Comparison of ENCODE assay signal across 1 cellular context in genomic region chr16:85381738-85382592, GRCh38.
A peak's percentile ranks its signal among the peaks of the same experiment; 100 is the strongest.
TF ChIP-seq lines count a peak whose summit lies in the region.

No MANE protein-coding gene starts in this region.

TF ChIP-seq in K562, 482 proteins besides CTCF, POLR2A, EP300 and RAD21 (continued from another document and continues in another):
- TF ChIP-seq FOXK1 (CRISPR knock-in tag; IDR thresholded peaks at IDR 0.05; ENCODE audit: borderline replicate concordance) (no peak), ZFP1 (CRISPR knock-in tag; IDR thresholded peaks at IDR 0.05) (no peak), GABPB1 (CRISPR knock-in tag; IDR thresholded peaks at IDR 0.05) (peak; percentile 88), BRD4 (IDR thresholded peaks at IDR 0.05) (0 out of 2 replicates have a peak, but pooled peaks have one; percentile 16), TEAD1 (CRISPR knock-in tag; IDR thresholded peaks at IDR 0.05) (peak; percentile 54 to 91; a peak in 3 of 4 replicates), SIN3B (IDR thresholded peaks at IDR 0.05; ENCODE audit: low read depth) (no peak), MEF2D (tag; conservative IDR thresholded peaks at IDR 0.05; ENCODE audit: low read depth) (peak; percentile 82), ZBTB33 (CRISPR knock-in tag; IDR thresholded peaks at IDR 0.05) (peak; percentile 93), ZNF239 (CRISPR knock-in tag; IDR thresholded peaks at IDR 0.05) (peak; percentile 65), ZNF551 (CRISPR knock-in tag; IDR thresholded peaks at IDR 0.05) (no peak), NCOA6 (IDR thresholded peaks at IDR 0.05) (no peak), KAT7 (CRISPR knock-in tag; IDR thresholded peaks at IDR 0.05; ENCODE audit: borderline replicate concordance) (peak; percentile 99; the same call in 1 of the 2 replicates), FUS (optimal IDR thresholded peaks at IDR 0.05; ENCODE audit: low read depth, low read length) (no peak), RREB1 (CRISPR knock-in tag; IDR thresholded peaks at IDR 0.05) (no peak), ATF4 (CRISPR knock-in tag; IDR thresholded peaks at IDR 0.05) (peak; percentile 54), ELF1 (tag; IDR thresholded peaks at IDR 0.05) (peak; percentile 60; the same call in 1 of the 2 replicates), TAF9B (IDR thresholded peaks at IDR 0.05; ENCODE audit: partially characterized antibody) (no peak), BRF2 (IDR thresholded peaks at IDR 0.05; ENCODE audit: borderline replicate concordance, insufficient read depth, insufficient read length) (no peak), DNMT1 (IDR thresholded peaks at IDR 0.05) (no peak), ZNF408 (CRISPR knock-in tag; IDR thresholded peaks at IDR 0.05; ENCODE audit: low read depth) (no peak), SPI1 (IDR thresholded peaks at IDR 0.05; ENCODE audit: borderline replicate concordance, low read depth, low read length) (no peak), SETDB1 (IDR thresholded peaks at IDR 0.05; ENCODE audit: low read length) (no peak), SMAD3 (CRISPR knock-in tag; conservative IDR thresholded peaks at IDR 0.05) (peak; percentile 93), FOS (IDR thresholded peaks at IDR 0.05; ENCODE audit: extremely low read depth, insufficient read length) (peak; percentile 16), ZSCAN32 (CRISPR knock-in tag; IDR thresholded peaks at IDR 0.05) (no peak), NFXL1 (CRISPR knock-in tag; IDR thresholded peaks at IDR 0.05) (no peak), ZNF134 (CRISPR knock-in tag; conservative IDR thresholded peaks at IDR 0.05) (peak; percentile 47; the same call in 1 of the 2 replicates), TCF15 (CRISPR knock-in tag; IDR thresholded peaks at IDR 0.05) (no peak), HDAC6 (IDR thresholded peaks at IDR 0.05; ENCODE audit: low read depth, low read length) (no peak), CSDE1 (IDR thresholded peaks at IDR 0.05) (no peak), ZNF184 (CRISPR knock-in tag; IDR thresholded peaks at IDR 0.05) (no peak), ZNF561 (CRISPR knock-in tag; conservative IDR thresholded peaks at IDR 0.05) (no peak), ZNF707 (CRISPR knock-in tag; conservative IDR thresholded peaks at IDR 0.05) (no peak), POLR3A (IDR thresholded peaks at IDR 0.05; ENCODE audit: borderline replicate concordance, extremely low read depth, insufficient read depth, insufficient read length) (no peak), TSHZ1 (CRISPR knock-in tag; IDR thresholded peaks at IDR 0.05) (no peak), NCOR1 (IDR thresholded peaks at IDR 0.05) (peak; percentile 100), DDX20 (tag; IDR thresholded peaks at IDR 0.05; ENCODE audit: low read depth) (no peak), KLF6 (CRISPR knock-in tag; IDR thresholded peaks at IDR 0.05; ENCODE audit: borderline replicate concordance) (no peak)
- TF ChIP-seq, protein P1, sequence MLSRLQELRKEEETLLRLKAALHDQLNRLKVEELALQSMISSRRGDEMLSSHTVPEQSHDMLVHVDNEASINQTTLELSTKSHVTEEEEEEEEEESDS (CRISPR knock-in tag; IDR thresholded peaks at IDR 0.05): no peak
- TF ChIP-seq, protein P2, sequence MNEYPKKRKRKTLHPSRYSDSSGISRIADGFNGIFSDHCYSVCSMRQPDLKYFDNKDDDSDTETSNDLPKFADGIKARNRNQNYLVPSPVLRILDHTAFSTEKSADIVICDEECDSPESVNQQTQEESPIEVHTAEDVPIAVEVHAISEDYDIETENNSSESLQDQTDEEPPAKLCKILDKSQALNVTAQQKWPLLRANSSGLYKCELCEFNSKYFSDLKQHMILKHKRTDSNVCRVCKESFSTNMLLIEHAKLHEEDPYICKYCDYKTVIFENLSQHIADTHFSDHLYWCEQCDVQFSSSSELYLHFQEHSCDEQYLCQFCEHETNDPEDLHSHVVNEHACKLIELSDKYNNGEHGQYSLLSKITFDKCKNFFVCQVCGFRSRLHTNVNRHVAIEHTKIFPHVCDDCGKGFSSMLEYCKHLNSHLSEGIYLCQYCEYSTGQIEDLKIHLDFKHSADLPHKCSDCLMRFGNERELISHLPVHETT (CRISPR knock-in tag; conservative IDR thresholded peaks at IDR 0.05 in 1 of 2, IDR thresholded peaks at IDR 0.05 in 1 of 2): peak in 1 of 2 experiments; percentile 96; a peak in 2 of 4 replicates
- TF ChIP-seq, protein P3, sequence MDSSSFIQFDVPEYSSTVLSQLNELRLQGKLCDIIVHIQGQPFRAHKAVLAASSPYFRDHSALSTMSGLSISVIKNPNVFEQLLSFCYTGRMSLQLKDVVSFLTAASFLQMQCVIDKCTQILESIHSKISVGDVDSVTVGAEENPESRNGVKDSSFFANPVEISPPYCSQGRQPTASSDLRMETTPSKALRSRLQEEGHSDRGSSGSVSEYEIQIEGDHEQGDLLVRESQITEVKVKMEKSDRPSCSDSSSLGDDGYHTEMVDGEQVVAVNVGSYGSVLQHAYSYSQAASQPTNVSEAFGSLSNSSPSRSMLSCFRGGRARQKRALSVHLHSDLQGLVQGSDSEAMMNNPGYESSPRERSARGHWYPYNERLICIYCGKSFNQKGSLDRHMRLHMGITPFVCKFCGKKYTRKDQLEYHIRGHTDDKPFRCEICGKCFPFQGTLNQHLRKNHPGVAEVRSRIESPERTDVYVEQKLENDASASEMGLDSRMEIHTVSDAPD (CRISPR knock-in tag; IDR thresholded peaks at IDR 0.05): peak; percentile 93
- TF ChIP-seq, protein P4, sequence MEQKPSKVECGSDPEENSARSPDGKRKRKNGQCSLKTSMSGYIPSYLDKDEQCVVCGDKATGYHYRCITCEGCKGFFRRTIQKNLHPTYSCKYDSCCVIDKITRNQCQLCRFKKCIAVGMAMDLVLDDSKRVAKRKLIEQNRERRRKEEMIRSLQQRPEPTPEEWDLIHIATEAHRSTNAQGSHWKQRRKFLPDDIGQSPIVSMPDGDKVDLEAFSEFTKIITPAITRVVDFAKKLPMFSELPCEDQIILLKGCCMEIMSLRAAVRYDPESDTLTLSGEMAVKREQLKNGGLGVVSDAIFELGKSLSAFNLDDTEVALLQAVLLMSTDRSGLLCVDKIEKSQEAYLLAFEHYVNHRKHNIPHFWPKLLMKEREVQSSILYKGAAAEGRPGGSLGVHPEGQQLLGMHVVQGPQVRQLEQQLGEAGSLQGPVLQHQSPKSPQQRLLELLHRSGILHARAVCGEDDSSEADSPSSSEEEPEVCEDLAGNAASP (IDR thresholded peaks at IDR 0.05): no peak
- TF ChIP-seq, protein P5, sequence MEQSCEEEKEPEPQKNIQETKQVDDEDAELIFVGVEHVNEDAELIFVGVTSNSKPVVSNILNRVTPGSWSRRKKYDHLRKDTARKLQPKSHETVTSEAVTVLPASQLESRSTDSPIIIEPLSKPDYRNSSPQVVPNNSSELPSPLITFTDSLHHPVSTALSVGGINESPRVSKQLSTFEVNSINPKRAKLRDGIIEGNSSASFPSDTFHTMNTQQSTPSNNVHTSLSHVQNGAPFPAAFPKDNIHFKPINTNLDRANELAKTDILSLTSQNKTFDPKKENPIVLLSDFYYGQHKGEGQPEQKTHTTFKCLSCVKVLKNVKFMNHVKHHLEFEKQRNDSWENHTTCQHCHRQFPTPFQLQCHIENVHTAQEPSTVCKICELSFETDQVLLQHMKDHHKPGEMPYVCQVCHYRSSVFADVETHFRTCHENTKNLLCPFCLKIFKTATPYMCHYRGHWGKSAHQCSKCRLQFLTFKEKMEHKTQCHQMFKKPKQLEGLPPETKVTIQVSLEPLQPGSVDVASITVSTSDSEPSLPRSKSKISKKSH (CRISPR knock-in tag; IDR thresholded peaks at IDR 0.05): no peak
